8 cellular contexts compared by ENCODE assay signal in the genomic region with DNA sequence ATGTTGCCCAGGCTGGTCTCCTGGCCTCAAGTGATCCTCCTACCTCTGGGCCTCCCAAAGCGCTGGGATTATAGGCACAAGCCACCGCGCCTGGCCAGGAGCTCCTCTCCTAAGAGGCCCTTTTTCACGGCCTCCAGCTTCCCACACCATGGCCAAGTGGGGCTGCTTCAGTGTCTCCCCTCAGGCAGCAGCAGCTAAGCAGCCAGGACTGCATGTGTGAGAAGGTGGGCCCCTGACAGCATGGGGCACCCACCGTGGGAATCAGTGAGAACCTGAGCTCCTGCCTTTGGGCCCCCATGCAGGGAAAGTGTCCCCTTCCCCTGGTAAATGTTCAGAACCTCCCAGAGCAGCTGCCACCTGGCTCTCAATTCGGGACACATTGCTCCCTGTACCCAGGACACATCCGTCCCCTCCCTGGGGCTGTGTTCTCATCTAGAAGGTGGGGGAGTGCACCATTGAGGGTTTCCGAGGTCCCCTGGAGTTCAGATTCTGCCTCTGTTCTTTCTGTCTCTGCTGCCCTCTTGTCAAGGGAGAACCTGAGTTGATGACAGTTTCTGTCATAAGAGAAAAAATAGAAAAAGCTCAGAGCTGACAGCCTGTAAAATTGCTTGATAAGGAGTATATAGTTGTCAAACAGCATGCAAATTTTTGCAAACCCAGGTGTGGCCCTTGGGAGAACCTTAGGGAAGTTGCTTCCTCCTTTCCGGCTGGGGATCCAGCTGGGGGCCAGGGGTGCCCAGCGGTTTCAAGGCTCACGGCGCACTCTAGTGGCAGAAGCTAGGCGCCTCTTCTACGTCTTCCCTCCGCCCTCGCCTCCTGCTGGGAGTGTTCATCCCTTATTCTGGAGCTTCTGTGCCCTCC. TPM values are rescaled to one million over a fixed set of nuclear protein-coding genes. Genes with fewer than 3 reads are reported as not detected.
DNase-seq lines count a peak whose midpoint lies in the region; ATAC-seq and TF ChIP-seq lines count a peak whose summit lies in the region.

No MANE protein-coding gene starts in this region.

- no peak overlapping the region for H3K4me3 ChIP-seq in cardiac muscle cell
- H3K4me3 ChIP-seq in psoas muscle = no peak overlapping the region

- intact Hi-C loops in psoas muscle (cut with DNase I) = loop anchor here (1.0 to 5.0 kb wide), 5 partner anchors 402 to 490 kb away; no protein-coding TSS in a partner anchor

- H3K9me3 ChIP-seq in cardiac muscle cell (ENCODE audit: low read depth) (no peaks in the 10 kb centered on the region), psoas muscle (no peaks in the 10 kb centered on the region)

- peak; percentile 94 for ATAC-seq in SK-N-SH treated with all-trans-retinoic acid at 6 μM for 48 hours
- ATAC-seq in psoas muscle = peak; percentile 70 to 95 (median 83)
- ATAC-seq in GM21381 (IDR thresholded peaks at IDR 0.05; ENCODE audit: unreplicated experiment) = no peak

- H3K27me3 ChIP-seq in cardiac muscle cell (no peaks in the 10 kb centered on the region), psoas muscle (ENCODE audit: insufficient read depth in 3 of 3, low read length in 2 of 3) (peaks cover 0 to 5% (median 5%) of the 10 kb centered on the region in 3 donors)

- no peak overlapping the region for H3K27ac Mint-ChIP-seq in activated naive CD4-positive, alpha-beta T cell treated with anti-CD3 and anti-CD28 coated beads, Interleukin-2, amount 10 ng/mL, durations not matched to agents 7 days and 5 days

- H3K36me3 ChIP-seq in cardiac muscle cell (no peaks in the 10 kb centered on the region), psoas muscle (ENCODE audit: insufficient read depth in 1 of 2, low read depth in 1 of 2) (no peaks in the 10 kb centered on the region)

- no peaks in the 10 kb centered on the region for H3K36me3 Mint-ChIP-seq in activated naive CD4-positive, alpha-beta T cell treated with anti-CD3 and anti-CD28 coated beads, Interleukin-2, amount 10 ng/mL, durations not matched to agents 7 days and 5 days

- DNase-seq in D341Med (ENCODE audit: low spot score) (peak; percentile 89), Kasumi-1 (lab: John Stamatoyannopoulos, UW) (peak; percentile 72 to 74), cardiac muscle cell (ENCODE audit: low read depth in 1 of 2, low spot score in 1 of 2) (peak; percentile 72 to 84), psoas muscle (peak; percentile 54 to 81), KG1 (lab: John Stamatoyannopoulos, UW) (no peak)
- DNase-seq in activated naive CD4-positive, alpha-beta T cell treated with anti-CD3 and anti-CD28 coated beads, Interleukin-2, amount 10 ng/mL, durations not matched to agents 7 days and 5 days = peak; percentile 78

- no peaks in the 10 kb centered on the region for H3K27me3 Mint-ChIP-seq in activated naive CD4-positive, alpha-beta T cell treated with anti-CD3 and anti-CD28 coated beads, Interleukin-2, amount 10 ng/mL, durations not matched to agents 7 days and 5 days

- TF ChIP-seq CTCF in cardiac muscle cell (IDR thresholded peaks at IDR 0.05; ENCODE audit: low read depth, low read length) (peak; percentile 94), psoas muscle (IDR thresholded peaks at IDR 0.05) (peak; percentile 76)

- H3K4me3 Mint-ChIP-seq in activated naive CD4-positive, alpha-beta T cell treated with anti-CD3 and anti-CD28 coated beads, Interleukin-2, amount 10 ng/mL, durations not matched to agents 7 days and 5 days = no peak overlapping the region

- no peak overlapping the region for H3K27ac ChIP-seq in cardiac muscle cell
- H3K27ac ChIP-seq in psoas muscle = no peak overlapping the region

- no peaks in the 10 kb centered on the region for H3K4me1 Mint-ChIP-seq in activated naive CD4-positive, alpha-beta T cell treated with anti-CD3 and anti-CD28 coated beads, Interleukin-2, amount 10 ng/mL, durations not matched to agents 7 days and 5 days

- no peaks in the 10 kb centered on the region for H3K9me3 Mint-ChIP-seq in activated naive CD4-positive, alpha-beta T cell treated with anti-CD3 and anti-CD28 coated beads, Interleukin-2, amount 10 ng/mL, durations not matched to agents 7 days and 5 days

- WGBS in psoas muscle, 3 donors = 26 to 35% (median 26%) methylated on average over 16 of the region's 16 CpGs

- H3K4me1 ChIP-seq in cardiac muscle cell (ENCODE audit: low read depth) (no peaks in the 10 kb centered on the region), psoas muscle (no peaks in the 10 kb centered on the region)

- CTCF ChIA-PET in activated naive CD4-positive, alpha-beta T cell treated with anti-CD3 and anti-CD28 coated beads, Interleukin-2, amount 10 ng/mL, durations not matched to agents 7 days and 5 days (lab: Charles Lee) = interaction anchor here (0.6 to 5.2 kb wide), 53 partner anchors 8 to 713 kb away, joined by 3 to 86 read pairs (median 5); no protein-coding TSS in a partner anchor

TF ChIP-seq in SK-N-SH treated with all-trans-retinoic acid at 6 μM for 48 hours, 23 proteins besides CTCF, POLR2A, EP300 and RAD21 (continues in another document):
- TF ChIP-seq ISL1 (CRISPR knock-in tag; IDR thresholded peaks at IDR 0.05) (no peak), SNAI2 (CRISPR knock-in tag; IDR thresholded peaks at IDR 0.05) (no peak), ESRRG (CRISPR knock-in tag; IDR thresholded peaks at IDR 0.05) (no peak), ZNF565 (CRISPR knock-in tag; conservative IDR thresholded peaks at IDR 0.05; ENCODE audit: low read depth) (no peak), TOX (CRISPR knock-in tag; IDR thresholded peaks at IDR 0.05; ENCODE audit: borderline replicate concordance) (no peak), ZC3H10 (CRISPR knock-in tag; IDR thresholded peaks at IDR 0.05) (no peak), TCF4 (CRISPR knock-in tag; IDR thresholded peaks at IDR 0.05; ENCODE audit: borderline replicate concordance) (no peak), ZFP30 (CRISPR knock-in tag; IDR thresholded peaks at IDR 0.05) (no peak), ZNF8 (CRISPR knock-in tag; IDR thresholded peaks at IDR 0.05) (no peak), PPARA (CRISPR knock-in tag; IDR thresholded peaks at IDR 0.05; ENCODE audit: borderline replicate concordance) (no peak), GLIS3 (CRISPR knock-in tag; IDR thresholded peaks at IDR 0.05) (no peak), ARNTL (CRISPR knock-in tag; IDR thresholded peaks at IDR 0.05; ENCODE audit: borderline replicate concordance, low read depth) (no peak)
- TF ChIP-seq, protein P1, sequence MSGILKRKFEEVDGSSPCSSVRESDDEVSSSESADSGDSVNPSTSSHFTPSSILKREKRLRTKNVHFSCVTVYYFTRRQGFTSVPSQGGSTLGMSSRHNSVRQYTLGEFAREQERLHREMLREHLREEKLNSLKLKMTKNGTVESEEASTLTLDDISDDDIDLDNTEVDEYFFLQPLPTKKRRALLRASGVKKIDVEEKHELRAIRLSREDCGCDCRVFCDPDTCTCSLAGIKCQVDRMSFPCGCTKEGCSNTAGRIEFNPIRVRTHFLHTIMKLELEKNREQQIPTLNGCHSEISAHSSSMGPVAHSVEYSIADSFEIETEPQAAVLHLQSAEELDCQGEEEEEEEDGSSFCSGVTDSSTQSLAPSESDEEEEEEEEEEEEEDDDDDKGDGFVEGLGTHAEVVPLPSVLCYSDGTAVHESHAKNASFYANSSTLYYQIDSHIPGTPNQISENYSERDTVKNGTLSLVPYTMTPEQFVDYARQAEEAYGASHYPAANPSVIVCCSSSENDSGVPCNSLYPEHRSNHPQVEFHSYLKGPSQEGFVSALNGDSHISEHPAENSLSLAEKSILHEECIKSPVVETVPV (CRISPR knock-in tag; IDR thresholded peaks at IDR 0.05) = no peak
- TF ChIP-seq, protein P2, sequence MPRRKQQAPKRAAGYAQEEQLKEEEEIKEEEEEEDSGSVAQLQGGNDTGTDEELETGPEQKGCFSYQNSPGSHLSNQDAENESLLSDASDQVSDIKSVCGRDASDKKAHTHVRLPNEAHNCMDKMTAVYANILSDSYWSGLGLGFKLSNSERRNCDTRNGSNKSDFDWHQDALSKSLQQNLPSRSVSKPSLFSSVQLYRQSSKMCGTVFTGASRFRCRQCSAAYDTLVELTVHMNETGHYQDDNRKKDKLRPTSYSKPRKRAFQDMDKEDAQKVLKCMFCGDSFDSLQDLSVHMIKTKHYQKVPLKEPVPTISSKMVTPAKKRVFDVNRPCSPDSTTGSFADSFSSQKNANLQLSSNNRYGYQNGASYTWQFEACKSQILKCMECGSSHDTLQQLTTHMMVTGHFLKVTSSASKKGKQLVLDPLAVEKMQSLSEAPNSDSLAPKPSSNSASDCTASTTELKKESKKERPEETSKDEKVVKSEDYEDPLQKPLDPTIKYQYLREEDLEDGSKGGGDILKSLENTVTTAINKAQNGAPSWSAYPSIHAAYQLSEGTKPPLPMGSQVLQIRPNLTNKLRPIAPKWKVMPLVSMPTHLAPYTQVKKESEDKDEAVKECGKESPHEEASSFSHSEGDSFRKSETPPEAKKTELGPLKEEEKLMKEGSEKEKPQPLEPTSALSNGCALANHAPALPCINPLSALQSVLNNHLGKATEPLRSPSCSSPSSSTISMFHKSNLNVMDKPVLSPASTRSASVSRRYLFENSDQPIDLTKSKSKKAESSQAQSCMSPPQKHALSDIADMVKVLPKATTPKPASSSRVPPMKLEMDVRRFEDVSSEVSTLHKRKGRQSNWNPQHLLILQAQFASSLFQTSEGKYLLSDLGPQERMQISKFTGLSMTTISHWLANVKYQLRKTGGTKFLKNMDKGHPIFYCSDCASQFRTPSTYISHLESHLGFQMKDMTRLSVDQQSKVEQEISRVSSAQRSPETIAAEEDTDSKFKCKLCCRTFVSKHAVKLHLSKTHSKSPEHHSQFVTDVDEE (CRISPR knock-in tag; IDR thresholded peaks at IDR 0.05) = no peak
- TF ChIP-seq, protein P3, sequence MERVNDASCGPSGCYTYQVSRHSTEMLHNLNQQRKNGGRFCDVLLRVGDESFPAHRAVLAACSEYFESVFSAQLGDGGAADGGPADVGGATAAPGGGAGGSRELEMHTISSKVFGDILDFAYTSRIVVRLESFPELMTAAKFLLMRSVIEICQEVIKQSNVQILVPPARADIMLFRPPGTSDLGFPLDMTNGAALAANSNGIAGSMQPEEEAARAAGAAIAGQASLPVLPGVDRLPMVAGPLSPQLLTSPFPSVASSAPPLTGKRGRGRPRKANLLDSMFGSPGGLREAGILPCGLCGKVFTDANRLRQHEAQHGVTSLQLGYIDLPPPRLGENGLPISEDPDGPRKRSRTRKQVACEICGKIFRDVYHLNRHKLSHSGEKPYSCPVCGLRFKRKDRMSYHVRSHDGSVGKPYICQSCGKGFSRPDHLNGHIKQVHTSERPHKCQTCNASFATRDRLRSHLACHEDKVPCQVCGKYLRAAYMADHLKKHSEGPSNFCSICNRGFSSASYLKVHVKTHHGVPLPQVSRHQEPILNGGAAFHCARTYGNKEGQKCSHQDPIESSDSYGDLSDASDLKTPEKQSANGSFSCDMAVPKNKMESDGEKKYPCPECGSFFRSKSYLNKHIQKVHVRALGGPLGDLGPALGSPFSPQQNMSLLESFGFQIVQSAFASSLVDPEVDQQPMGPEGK (CRISPR knock-in tag; IDR thresholded peaks at IDR 0.05; ENCODE audit: borderline replicate concordance) = no peak

RNA-seq across cellular contexts. Expression of gene FAM83F, which starts 29.7 kb away (rescaled TPM):
- 0.18 and 0.46 TPM in 2 replicates for total RNA-seq in cardiac muscle cell
- polyA plus RNA-seq in cardiac muscle cell = 0.06 TPM in 1 of 2 replicates, not detected in the other
- total RNA-seq in psoas muscle = under 1 TPM in 3 of 4 donors, not detected in 1; 0.04 to 0.10 (median 0.09) TPM
- under 1 TPM; under 0.01 to 0.01 (median 0.01) TPM for polyA plus RNA-seq in psoas muscle
